In the genomic region with DNA sequence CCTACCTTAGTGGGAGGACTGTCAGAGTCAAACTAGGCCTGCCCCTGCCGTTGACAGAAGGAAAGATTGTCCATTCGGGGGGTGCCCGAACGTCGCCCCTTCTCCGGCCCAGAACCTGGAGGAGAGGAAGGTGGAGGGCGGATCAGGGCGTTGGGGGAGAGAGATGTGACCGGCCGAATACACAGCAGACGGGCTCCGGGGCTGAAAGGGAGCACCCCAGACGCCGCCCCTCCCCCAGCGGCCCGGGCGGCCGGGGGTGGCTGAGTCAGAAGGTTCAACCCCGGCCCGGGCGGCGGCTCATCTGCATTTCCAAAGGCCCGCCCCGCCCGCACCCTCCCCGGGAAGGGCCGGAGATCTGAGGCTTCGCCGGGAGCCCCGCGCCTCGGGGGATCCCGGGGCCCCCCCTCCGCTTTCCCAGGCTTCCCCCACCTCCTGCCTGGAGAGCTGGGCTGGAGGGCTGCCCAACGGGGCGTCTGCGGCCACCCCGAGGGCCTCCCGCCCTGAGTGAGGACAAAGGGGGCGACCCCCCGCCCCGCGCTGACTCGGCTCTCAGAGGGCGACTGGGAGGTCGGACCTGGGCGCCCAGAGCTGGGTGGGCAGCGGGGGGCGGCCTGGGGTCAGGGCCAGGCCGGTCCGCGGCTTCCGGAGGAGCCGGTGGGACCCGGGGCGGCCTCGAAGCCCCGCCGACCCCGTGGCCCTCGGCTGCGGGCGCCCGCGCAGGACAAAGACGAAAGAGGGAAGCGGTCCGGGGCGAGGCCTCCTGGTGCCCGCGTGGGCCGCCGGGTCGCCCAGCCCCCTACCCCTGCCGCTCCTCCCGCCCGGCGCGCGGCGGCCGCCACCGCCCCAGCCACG, we compare ENCODE assay signal across 8 cellular contexts. TPM values are rescaled to one million over a fixed set of nuclear protein-coding genes. Genes with fewer than 3 reads are reported as not detected.
DNase-seq lines count a peak whose midpoint lies in the region; ATAC-seq and TF ChIP-seq lines count a peak whose summit lies in the region.

No MANE protein-coding gene starts in this region.

- H3K27ac ChIP-seq in SK-N-MC (peak overlapping the region; percentile 93), urinary bladder (ENCODE audit: low read depth) (peak overlapping the region; percentile 100)

- under 1% methylated on average over 84 of the region's 84 CpGs for WGBS in urinary bladder

- peaks cover 43% of the 10 kb centered on the region for H3K4me1 ChIP-seq in adipocyte (ENCODE audit: control insufficient read depth, insufficient read depth, low read length)
- H3K4me1 ChIP-seq in urinary bladder (ENCODE audit: insufficient read depth), result peaks cover 3% of the 10 kb centered on the region

- H3K36me3 ChIP-seq in SK-N-MC (ENCODE audit: insufficient read depth, low read length) (peaks cover 3% of the 10 kb centered on the region; the same call in 1 of the 2 replicates), adipocyte (ENCODE audit: control insufficient read depth, insufficient read depth, low read length, severe bottlenecking) (peaks cover 11% of the 10 kb centered on the region), urinary bladder (ENCODE audit: insufficient read depth) (no peaks in the 10 kb centered on the region)

- H3K27me3 ChIP-seq in adipocyte (replicated peaks; ENCODE audit: control insufficient read depth, insufficient read depth, low read length), result no peaks in the 10 kb centered on the region

- no peaks in the 10 kb centered on the region for H3K9me3 Mint-ChIP-seq in osteocyte (ENCODE audit: unreplicated experiment)

- DNase-seq in SIG-M5 treated with dmso at 0.1 percent for 504 hours (lab: John Stamatoyannopoulos, UW; ENCODE audit: unreplicated experiment) (peak; percentile 88), SIG-M5 (lab: John Stamatoyannopoulos, UW) (no peak), KG1 (lab: John Stamatoyannopoulos, UW) (peak; percentile 26), SK-N-MC (ENCODE audit: low read depth, low spot score) (no peak), adipocyte (ENCODE audit: low read depth) (peak; percentile 92), Right ventricle myocardium superior (peak; percentile 95), osteocyte (ENCODE audit: extremely low spot score, unreplicated experiment) (no peak)

- H3K36me3 Mint-ChIP-seq in osteocyte (ENCODE audit: unreplicated experiment), result peaks cover 16% of the 10 kb centered on the region

- TF ChIP-seq CTCF in osteocyte (IDR thresholded peaks at IDR 0.05), result no peak

- intact Hi-C loops in Right ventricle myocardium superior (cut with DNase I), result loop anchor here (5.0 kb wide), 1 partner anchor 87 kb away; the partner anchor contains the start of gene PSMD9

- H3K27ac Mint-ChIP-seq in osteocyte (ENCODE audit: unreplicated experiment), result peak overlapping the region; percentile 94

- no peaks in the 10 kb centered on the region for H3K27me3 Mint-ChIP-seq in osteocyte (ENCODE audit: unreplicated experiment)

- H3K9me3 ChIP-seq in SK-N-MC (ENCODE audit: low read depth, low read length), result no peaks in the 10 kb centered on the region
- H3K9me3 ChIP-seq in adipocyte (ENCODE audit: control insufficient read depth, low read length), result no peaks in the 10 kb centered on the region

- H3K9ac ChIP-seq in SK-N-MC (ENCODE audit: insufficient read length) (peak overlapping the region; percentile 94), adipocyte (ENCODE audit: low read length) (peak overlapping the region; percentile 100)

- H3K4me1 Mint-ChIP-seq in osteocyte (ENCODE audit: unreplicated experiment), result peaks cover 42% of the 10 kb centered on the region

- peak overlapping the region; percentile 77 for H3K4me3 Mint-ChIP-seq in osteocyte (ENCODE audit: unreplicated experiment)

- peak; percentile 54 for ATAC-seq in Right ventricle myocardium superior (ENCODE audit: poor library complexity)

- H3K4me3 ChIP-seq in SK-N-MC, result peak overlapping the region; percentile 82
- peak overlapping the region; percentile 92 for H3K4me3 ChIP-seq in adipocyte (ENCODE audit: low read length)
- peak overlapping the region; percentile 97 for H3K4me3 ChIP-seq in urinary bladder (ENCODE audit: low read depth, low read length)

RNA-seq across cellular contexts. Expression of gene SETD1B, which starts 3.7 kb away (rescaled TPM):
- total RNA-seq in Right ventricle myocardium superior (8.6 TPM), osteocyte (21.0 and 21.8 TPM in 2 replicates), urinary bladder (4.3 TPM)
- 25.3 TPM for polyA plus RNA-seq in urinary bladder

RNA-seq across cellular contexts. Expression of gene RHOF, which starts 6.6 kb away (rescaled TPM):
- total RNA-seq in Right ventricle myocardium superior (41.8 TPM), osteocyte (11.3 and 11.9 TPM in 2 replicates), urinary bladder (11.7 TPM)
- polyA plus RNA-seq in urinary bladder, result 7.9 TPM

RNA-seq across cellular contexts. Expression of gene HPD, which starts 58.6 kb away (rescaled TPM):
- total RNA-seq in Right ventricle myocardium superior, result 2.7 TPM
- total RNA-seq in osteocyte, result not detected in 2 replicates
- total RNA-seq in urinary bladder, result not detected
- 4.0 TPM for polyA plus RNA-seq in urinary bladder

Comparison
In these comparisons a context has a peak if more than half of its experiments do, and no peak if none do; other contexts are left out.
1. DNase-seq: peak in SIG-M5 treated with dmso at 0.1 percent for 504 hours (single experiment), KG1 (single experiment), adipocyte (single experiment) and Right ventricle myocardium superior (single experiment); none in SIG-M5 (single experiment), SK-N-MC (single experiment) and osteocyte (single experiment).
2. Peak in every context shown above with its lines, with median percentiles within 50 percentile points of each other: H3K4me3 ChIP-seq.